In genomic region chr15:27648359-27648758, GRCh38 we compare ENCODE assay signal across 25 cellular contexts.
"Had no signal": no experiment of that assay in that cellular context is flagged by ENCODE, and none has a peak within 500 bp of the region (broad histone marks: within the 10 kb centered on the region; RNA-seq: fewer than 3 reads in every experiment).

No MANE protein-coding gene starts in this region.

- H3K36me3 ChIP-seq: left ventricle myocardium inferior, lower lobe of right lung, neural progenitor cell, right lobe of liver, spleen, tibial artery, upper lobe of left lung, uterus had no signal

- H3K27me3 ChIP-seq: foreskin keratinocyte, hepatocyte, neural progenitor cell, right lobe of liver, spleen, tibial artery, upper lobe of left lung, uterus had no signal

- H3K4me3 ChIP-seq: hepatocyte, left ventricle myocardium inferior, lower lobe of right lung, neural progenitor cell, psoas muscle, right lobe of liver, spleen, tibial artery, upper lobe of left lung, uterus had no signal

- H3K27ac ChIP-seq: foreskin keratinocyte, hepatocyte, left ventricle myocardium inferior, lower lobe of right lung, neural progenitor cell, parathyroid adenoma, psoas muscle, right lobe of liver, spleen, tibial artery, upper lobe of left lung, uterus had no signal

- DNase-seq: effector CD4-positive, alpha-beta T cell; endodermal cell; erythroblast; foreskin keratinocyte; head of caudate nucleus; kidney; left cardiac atrium; left ventricle myocardium inferior; lower lobe of right lung; natural killer cell; occipital lobe; psoas muscle; retina; right lobe of liver; spleen; stimulated activated CD4-positive, alpha-beta T cell treated with anti-CD3 and anti-CD28 coated beads, Interleukin-15, amount 100 ng/mL, for 24 hours; stimulated activated CD4-positive, alpha-beta T cell treated with anti-CD3 and anti-CD28 coated beads, Interleukin-1b, Interleukin-23, amount 100 ng/mL, for 48 hours; stimulated activated CD4-positive, alpha-beta T cell treated with anti-CD3 and anti-CD28 coated beads, Interleukin-4, amount 100 ng/mL, for 24 hours; tibial artery; upper lobe of left lung; uterus had no signal

- H2AFZ ChIP-seq: hepatocyte, neural progenitor cell, parathyroid adenoma had no signal

- ATAC-seq: foreskin keratinocyte; left cardiac atrium; lower lobe of right lung; natural killer cell; psoas muscle; right lobe of liver; stimulated activated memory B cell treated with anti-CD40 and anti-IgM and Interleukin-4, amounts not matched to agents 10 μg/mL and 1 μg/mL and 100 μg/mL, for 72 hours had no signal

- H3K9ac ChIP-seq: neural progenitor cell, parathyroid adenoma had no signal

- H3K4me1 ChIP-seq: foreskin keratinocyte, left ventricle myocardium inferior, lower lobe of right lung, parathyroid adenoma, psoas muscle, right lobe of liver, spleen, tibial artery, upper lobe of left lung, uterus had no signal

- H3K79me2 ChIP-seq: hepatocyte, parathyroid adenoma had no signal

- H3K4me2 ChIP-seq: hepatocyte, neural progenitor cell had no signal

- H3K9me3 ChIP-seq: psoas muscle, right lobe of liver, tibial artery, upper lobe of left lung, uterus had no signal
